In the genomic region with DNA sequence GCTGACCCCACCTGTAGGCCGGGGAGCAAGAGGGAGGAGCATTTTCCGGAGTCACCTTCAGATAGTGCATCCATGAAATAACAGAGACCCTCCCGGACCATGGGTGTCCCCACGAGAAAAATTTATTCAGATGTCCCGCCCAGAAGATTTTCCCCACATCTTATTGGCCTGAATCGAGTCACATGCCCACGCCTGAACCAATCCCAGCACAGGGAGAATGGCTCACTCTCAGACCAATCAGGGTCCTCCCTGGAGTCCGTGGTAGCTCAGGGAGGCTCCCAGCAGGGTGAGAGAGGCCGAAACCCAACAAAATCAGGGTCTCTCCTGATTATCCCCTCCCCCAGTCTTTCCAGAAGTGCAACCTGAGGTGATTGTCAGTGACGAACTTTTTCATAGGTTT, we compare ENCODE assay signal across 16 cellular contexts. TPM values are rescaled to one million over a fixed set of nuclear protein-coding genes. Genes with fewer than 3 reads are reported as not detected.
DNase-seq lines count a peak whose midpoint lies in the region; FAIRE-seq and TF ChIP-seq lines count a peak whose summit lies in the region.
"Had no signal": no experiment of that assay in that cellular context is flagged by ENCODE, and none has a peak within 500 bp of the region (broad histone marks: within the 10 kb centered on the region; RNA-seq: fewer than 3 reads in every experiment).

No MANE protein-coding gene starts in this region.

- H3K18ac ChIP-seq in H1 (ENCODE audit: extremely low read depth, low read length) (no peak overlapping the region), mesendoderm (ENCODE audit: low read length) (no peak overlapping the region)

- H3K4me3 Mint-ChIP-seq in activated T-cell treated with anti-CD3 and anti-CD28 coated beads, Interleukin-2, amount 50 U/mL, for 24 hours = no peak overlapping the region

- H3K14ac ChIP-seq in H1 (ENCODE audit: insufficient read length) = no peak overlapping the region

- no TSS peak for BruUV-seq in OCI-LY7 (replicated peaks; lab: Mats Ljungman, UMichigan)

- no peaks in the 10 kb centered on the region for H3K4me1 ChIP-seq in OCI-LY7 (ENCODE audit: insufficient read depth, low read length, poor library complexity, severe bottlenecking)
- H3K4me1 ChIP-seq in H1 (replicated peaks in 1 of 4; ENCODE audit: control insufficient read depth in 3 of 4, insufficient read depth in 4 of 4, low read length in 3 of 4) = peaks cover 0 to 6% (median 0%) of the 10 kb centered on the region in 4 experiments; a peak in 2 of 7 replicates
- H3K4me1 ChIP-seq in mesendoderm (ENCODE audit: control insufficient read depth, low read depth, low read length) = no peaks in the 10 kb centered on the region

- H3K9me3 Mint-ChIP-seq in activated T-cell treated with anti-CD3 and anti-CD28 coated beads, Interleukin-2, amount 50 U/mL, for 24 hours = no peaks in the 10 kb centered on the region

- H3K4me2 ChIP-seq in OCI-LY7 (ENCODE audit: low read length) (no peak overlapping the region), H1 (ENCODE audit: insufficient read depth in 1 of 2, low read depth in 2 of 2, low read length in 2 of 2) (no peak overlapping the region), mesendoderm (ENCODE audit: low read length) (no peak overlapping the region)

- 95% methylated on average over 10 of the region's 10 CpGs; no CpG with 5 or more reads in 1 of the 2 experiments for WGBS in H1 (ENCODE audit: extremely low coverage in 1 of 2, insufficient coverage in 1 of 2, insufficient read length in 1 of 2, insufficient replicate concordance in 2 of 2, low coverage in 1 of 2, low lambda C conversion rate in 2 of 2, missing lambda C conversion rate in 1 of 2), 2 experiments
- no CpG with 5 or more reads among the region's 10 CpGs for WGBS in mesendoderm (ENCODE audit: extremely low coverage, insufficient coverage, low lambda C conversion rate)

- H3K27ac Mint-ChIP-seq in activated T-cell treated with anti-CD3 and anti-CD28 coated beads, Interleukin-2, amount 50 U/mL, for 24 hours = no peak overlapping the region

- H3K79me1 ChIP-seq in H1 (ENCODE audit: low read depth, low read length) (no peaks in the 10 kb centered on the region), mesendoderm (ENCODE audit: low read length) (no peaks in the 10 kb centered on the region)

- TF ChIP-seq CTCF in OCI-LY7 (conservative IDR thresholded peaks at IDR 0.05; ENCODE audit: low read length) (no peak), H1 (IDR thresholded peaks at IDR 0.05; ENCODE audit: control extremely low read depth in 1 of 3, insufficient read depth in 1 of 3, low read depth in 1 of 3, low read length in 3 of 3) (no peak)

- H3K36me3 ChIP-seq in OCI-LY7 (ENCODE audit: insufficient read depth, low read length) (no peaks in the 10 kb centered on the region), H1 (ENCODE audit: control insufficient read depth in 2 of 4, insufficient read depth in 4 of 4, low read length in 3 of 4) (no peaks in the 10 kb centered on the region), mesendoderm (ENCODE audit: control insufficient read depth, insufficient read depth, low read length) (no peaks in the 10 kb centered on the region)
- H3K36me3 ChIP-seq: SJCRH30 had no signal

- no peaks in the 10 kb centered on the region; a peak in 1 of 7 replicates for H3K27me3 ChIP-seq in H1 (replicated peaks in 1 of 4; ENCODE audit: control insufficient read depth in 3 of 4, extremely low read depth in 1 of 4, insufficient read depth in 3 of 4, low read length in 3 of 4)
- H3K27me3 ChIP-seq in mesendoderm (ENCODE audit: insufficient read depth, low read length, poor library complexity) = no peaks in the 10 kb centered on the region
- H3K27me3 ChIP-seq: SJCRH30 had no signal

- H4K8ac ChIP-seq in H1 (ENCODE audit: extremely low read depth, insufficient read depth, low read length) = no peak overlapping the region
- H4K8ac ChIP-seq in mesendoderm (ENCODE audit: low read depth, low read length) = no peak overlapping the region

- peaks cover 2% of the 10 kb centered on the region for H3K27me3 Mint-ChIP-seq in activated T-cell treated with anti-CD3 and anti-CD28 coated beads, Interleukin-2, amount 50 U/mL, for 24 hours

- no peaks in the 10 kb centered on the region for H3K36me3 Mint-ChIP-seq in activated T-cell treated with anti-CD3 and anti-CD28 coated beads, Interleukin-2, amount 50 U/mL, for 24 hours (ENCODE audit: low read depth)

- H3K27ac ChIP-seq in OCI-LY7 (ENCODE audit: low read depth, low read length, poor library complexity, severe bottlenecking) (no peak overlapping the region), H1 (ENCODE audit: low read depth, low read length) (no peak overlapping the region), mesendoderm (ENCODE audit: low read depth, low read length) (no peak overlapping the region)
- H3K27ac ChIP-seq: RWPE1, SJCRH30 had no signal

- TF ChIP-seq EP300 in H1 (IDR thresholded peaks at IDR 0.05; ENCODE audit: borderline replicate concordance in 1 of 2, low read depth in 2 of 2, low read length in 2 of 2) = no peak

- no peak overlapping the region for H4K5ac ChIP-seq in H1 (ENCODE audit: insufficient read length, low read depth, low read length)
- H4K5ac ChIP-seq in mesendoderm (ENCODE audit: low read length) = no peak overlapping the region

- H2AFZ ChIP-seq in OCI-LY7 (ENCODE audit: low read length) (peak overlapping the region; percentile 60; the same call in 1 of the 2 replicates), H1 (ENCODE audit: low read length) (no peak overlapping the region)

- H3K4ac ChIP-seq in H1 (replicated peaks; ENCODE audit: insufficient read length, low read depth, low read length) = no peak overlapping the region
- H3K4ac ChIP-seq in mesendoderm (ENCODE audit: low read depth, low read length) = no peak overlapping the region

- TF ChIP-seq RAD21 in H1 (IDR thresholded peaks at IDR 0.05 in 1 of 2, conservative IDR thresholded peaks at IDR 0.05 in 1 of 2; ENCODE audit: low read depth in 2 of 2, low read length in 2 of 2) = no peak

- H4K20me1 ChIP-seq in OCI-LY7 (ENCODE audit: insufficient read depth, low read length) (no peaks in the 10 kb centered on the region), H1 (replicated peaks in 1 of 2; ENCODE audit: control insufficient read depth in 1 of 2, insufficient read depth in 2 of 2, low read length in 2 of 2) (no peaks in the 10 kb centered on the region)

- H3K9ac ChIP-seq in H1 (replicated peaks in 1 of 4; ENCODE audit: extremely low read depth in 1 of 4, low read depth in 3 of 4, low read length in 3 of 4) = no peak overlapping the region
- no peak overlapping the region for H3K9ac ChIP-seq in mesendoderm (ENCODE audit: low read length)

- H2BK12ac ChIP-seq in H1 (ENCODE audit: low read depth, low read length) = no peak overlapping the region

- H3K23ac ChIP-seq in H1 (ENCODE audit: insufficient read length) (no peak overlapping the region), mesendoderm (ENCODE audit: low read length) (no peak overlapping the region)

- intact Hi-C loops in OCI-LY7 (cut with micrococcal nuclease; ENCODE audit: unreplicated experiment) = no loop called here

- H2AK5ac ChIP-seq in H1 (ENCODE audit: low read depth, low read length) (no peak overlapping the region), mesendoderm (ENCODE audit: low read length) (no peak overlapping the region)

- H3K56ac ChIP-seq in H1 (replicated peaks; ENCODE audit: insufficient read length, low read depth, low read length) (no peak overlapping the region), mesendoderm (ENCODE audit: low read length) (no peak overlapping the region)

- DNase-seq in HEK293T (ENCODE audit: extremely low spot score) (peak; percentile 46), OCI-LY7 (ENCODE audit: low spot score) (peak; percentile 44), H1 (ENCODE audit: low read depth in 1 of 2, low spot score in 2 of 2) (no peak), mesendoderm (peak; percentile 44), NCI-H1105 treated with DMSO at 0.1 percent for 48 hours (lab: John Stamatoyannopoulos, UW) (no peak), SIG-M5 (lab: John Stamatoyannopoulos, UW) (no peak)
- DNase-seq in activated T-cell treated with anti-CD3 and anti-CD28 coated beads, Interleukin-2, amount 50 U/mL, for 24 hours = no peak
- DNase-seq: C1 segment of cervical spinal cord, GF-D8, MV-4-11, NCI-H1436, NCI-H2081, NCI-H524 had no signal

- FAIRE-seq in H1 (lab: Jason Lieb, UNC) = no peak
- FAIRE-seq: H54 had no signal

- H2BK15ac ChIP-seq in H1 (ENCODE audit: low read length) (peak overlapping the region; percentile 37; the same call in 1 of the 2 replicates), mesendoderm (replicated peaks; ENCODE audit: low read depth) (no peak overlapping the region)

- no peaks in the 10 kb centered on the region for H3K9me3 ChIP-seq in OCI-LY7 (ENCODE audit: low read length)
- no peaks in the 10 kb centered on the region for H3K9me3 ChIP-seq in H1 (ENCODE audit: insufficient read depth in 2 of 2, low read depth in 1 of 2, low read length in 1 of 2)
- H3K9me3 ChIP-seq: SJCRH30 had no signal

- TF ChIP-seq POLR2A in H1 (IDR thresholded peaks at IDR 0.05; ENCODE audit: control extremely low read depth in 1 of 2, low read depth in 2 of 2, low read length in 2 of 2) = no peak

- no peaks in the 10 kb centered on the region for H3K9me2 ChIP-seq in OCI-LY7 (ENCODE audit: insufficient read depth, low read length)

- CTCF ChIA-PET in HEK293T (lab: Yijun Ruan, JAX) (no interaction called here), OCI-LY7 (lab: Charles Lee; ENCODE audit: unreplicated experiment) (no interaction called here), H1 (lab: Charles Lee; ENCODE audit: partially characterized antibody) (interaction anchor here (1.2 kb wide), 1 partner anchor 90 kb away, joined by 3 read pairs; no protein-coding TSS in a partner anchor)

- no peak overlapping the region for H2BK20ac ChIP-seq in H1 (ENCODE audit: low read length)

- H2BK120ac ChIP-seq in H1 (replicated peaks; ENCODE audit: low read depth, low read length) (no peak overlapping the region), mesendoderm (ENCODE audit: low read depth, low read length) (no peak overlapping the region)

- H3K79me2 ChIP-seq in OCI-LY7 (ENCODE audit: insufficient read depth, low read depth, low read length) = no peaks in the 10 kb centered on the region
- H3K79me2 ChIP-seq in H1 (ENCODE audit: control insufficient read depth in 1 of 2, insufficient read depth in 2 of 2, low read length in 2 of 2) = no peaks in the 10 kb centered on the region
- H3K79me2 ChIP-seq in mesendoderm (ENCODE audit: control insufficient read depth, insufficient read depth, low read length) = no peaks in the 10 kb centered on the region

- no peak overlapping the region for H2BK5ac ChIP-seq in H1 (ENCODE audit: low read depth, low read length)
- no peak overlapping the region for H2BK5ac ChIP-seq in mesendoderm (ENCODE audit: low read length)

- H3K23me2 ChIP-seq in H1 (ENCODE audit: low read depth, low read length) = no peaks in the 10 kb centered on the region; the same call in 1 of the 2 replicates

- POLR2A ChIA-PET in HEK293T (lab: Yijun Ruan, JAX) = no interaction called here
- POLR2A ChIA-PET in OCI-LY7 (lab: Charles Lee) = interaction anchor here (0.6 kb wide), 1 partner anchor 168 kb away, joined by 3 read pairs; no protein-coding TSS in a partner anchor
- POLR2A ChIA-PET in H1 (lab: Charles Lee; ENCODE audit: partially characterized antibody) = no interaction called here

- H4K91ac ChIP-seq in H1 (replicated peaks; ENCODE audit: insufficient read length, low read length) = no peak overlapping the region

- H3K4me3 ChIP-seq in OCI-LY7 (ENCODE audit: low read depth, low read length, poor library complexity, severe bottlenecking) (no peak overlapping the region), H1 (ENCODE audit: extremely low read depth in 1 of 4, insufficient read depth in 2 of 4, low read depth in 3 of 4, low read length in 4 of 4) (no peak overlapping the region), mesendoderm (ENCODE audit: low read length) (no peak overlapping the region)
- H3K4me3 ChIP-seq: SJCRH30 had no signal

- peaks cover 4% of the 10 kb centered on the region for H3K4me1 Mint-ChIP-seq in activated T-cell treated with anti-CD3 and anti-CD28 coated beads, Interleukin-2, amount 50 U/mL, for 24 hours (ENCODE audit: low read depth)

RNA-seq across cellular contexts. Expression of a gene that starts 16.4 kb away (rescaled TPM):
- total RNA-seq in OCI-LY7 (2014; rRNA removed; shearing (Covaris generic)) = 22.7 and 30.2 TPM in 2 replicates
- 154 and 159 TPM in 2 replicates for total RNA-seq in OCI-LY7 (2022)
- total RNA-seq in H1 (2021; fragmentation: NEBNext Ultra II Directional; extraction: Animal tissue kit (Norgen Biotek cat#: 25700)) = 275 TPM in 2 replicates
- 14.8 and 25.3 TPM in 2 replicates for polyA plus RNA-seq in H1 (2011; rRNA removed)
- polyA plus RNA-seq in H1 (2011; cell fraction: cytosol; rRNA removed) = 13.5 TPM
- polyA plus RNA-seq in H1 (2011; cell fraction: nucleus; rRNA removed) = 54.3 TPM
- polyA plus RNA-seq in H1 (2012, experiment 1 of 2) = 125 to 153 TPM (median 138 TPM) in 4 replicates
- polyA plus RNA-seq in H1 (2012, experiment 2 of 2) = 70.3 TPM
- 103 TPM for polyA plus RNA-seq in H1 (2013, experiment 1 of 2)
- 111 TPM for polyA plus RNA-seq in H1 (2013, experiment 2 of 2)
- polyA minus RNA-seq in H1 (2011; rRNA and poly(A)+ RNA removed) = 28.8 and 30.2 TPM in 2 replicates
- 93.4 TPM for polyA minus RNA-seq in H1 (2011; cell fraction: cytosol; rRNA and poly(A)+ RNA removed)
- polyA minus RNA-seq in H1 (2011; cell fraction: nucleus; rRNA and poly(A)+ RNA removed) = 81.3 TPM
- 129 TPM for polyA plus RNA-seq in mesendoderm (2013, experiment 1 of 2)
- polyA plus RNA-seq in mesendoderm (2013, experiment 2 of 2) = 129 TPM

Comparison
In these comparisons a context has a peak if more than half of its experiments do, and no peak if none do; other contexts are left out.
1. DNase-seq: peak in HEK293T (single experiment), OCI-LY7 (single experiment) and mesendoderm (single experiment); none in H1 (0 of 2), NCI-H1105 treated with DMSO at 0.1 percent for 48 hours (single experiment), activated T-cell treated with anti-CD3 and anti-CD28 coated beads, Interleukin-2, amount 50 U/mL, for 24 hours (single experiment) and SIG-M5 (single experiment).